1 cellular context compared by ENCODE assay signal in genomic region chr11:133936136-133936535, GRCh38.
TF ChIP-seq lines count a peak whose summit lies in the region.

No MANE protein-coding gene starts in this region.

TF ChIP-seq in SK-N-SH, 30 proteins besides CTCF, POLR2A, EP300 and RAD21 (continued from another document):
- TF ChIP-seq RFX5 (IDR thresholded peaks at IDR 0.05; ENCODE audit: low read length) (no peak), NRF1 (IDR thresholded peaks at IDR 0.05; ENCODE audit: low read depth, low read length) (no peak), SMC3 (IDR thresholded peaks at IDR 0.05; ENCODE audit: low read depth, low read length) (no peak), RCOR1 (IDR thresholded peaks at IDR 0.05; ENCODE audit: low read length) (peak; percentile 77), RXRA (IDR thresholded peaks at IDR 0.05; ENCODE audit: borderline replicate concordance, low read depth) (no peak), ELF1 (IDR thresholded peaks at IDR 0.05) (no peak), FOSL2 (IDR thresholded peaks at IDR 0.05; ENCODE audit: borderline replicate concordance, low read depth) (no peak), GATA2 (CRISPR knock-in tag; IDR thresholded peaks at IDR 0.05) (peak; percentile 98), GABPA (IDR thresholded peaks at IDR 0.05; ENCODE audit: low read depth) (no peak), TEAD4 (IDR thresholded peaks at IDR 0.05; ENCODE audit: borderline replicate concordance, insufficient read depth) (no peak), JUND (IDR thresholded peaks at IDR 0.05) (no peak), SIN3A (IDR thresholded peaks at IDR 0.05; ENCODE audit: borderline replicate concordance, low read depth, low read length) (no peak), REST (IDR thresholded peaks at IDR 0.05; ENCODE audit: low read depth, low read length) (no peak), TAF1 (IDR thresholded peaks at IDR 0.05; ENCODE audit: borderline replicate concordance, low read depth, low read length) (no peak), IRF3 (IDR thresholded peaks at IDR 0.05; ENCODE audit: low read depth, low read length) (no peak), YY1 (IDR thresholded peaks at IDR 0.05; ENCODE audit: low read depth) (no peak), FOXJ3 (CRISPR knock-in tag; IDR thresholded peaks at IDR 0.05) (peak; percentile 76), ZBTB33 (IDR thresholded peaks at IDR 0.05; ENCODE audit: borderline replicate concordance, low read depth) (no peak), MAX (IDR thresholded peaks at IDR 0.05; ENCODE audit: low read depth) (no peak)
TF ChIP-seq in SK-N-SH: peak in this region for 5.
